ENCODE assay signal across 8 cellular contexts in the genomic region with DNA sequence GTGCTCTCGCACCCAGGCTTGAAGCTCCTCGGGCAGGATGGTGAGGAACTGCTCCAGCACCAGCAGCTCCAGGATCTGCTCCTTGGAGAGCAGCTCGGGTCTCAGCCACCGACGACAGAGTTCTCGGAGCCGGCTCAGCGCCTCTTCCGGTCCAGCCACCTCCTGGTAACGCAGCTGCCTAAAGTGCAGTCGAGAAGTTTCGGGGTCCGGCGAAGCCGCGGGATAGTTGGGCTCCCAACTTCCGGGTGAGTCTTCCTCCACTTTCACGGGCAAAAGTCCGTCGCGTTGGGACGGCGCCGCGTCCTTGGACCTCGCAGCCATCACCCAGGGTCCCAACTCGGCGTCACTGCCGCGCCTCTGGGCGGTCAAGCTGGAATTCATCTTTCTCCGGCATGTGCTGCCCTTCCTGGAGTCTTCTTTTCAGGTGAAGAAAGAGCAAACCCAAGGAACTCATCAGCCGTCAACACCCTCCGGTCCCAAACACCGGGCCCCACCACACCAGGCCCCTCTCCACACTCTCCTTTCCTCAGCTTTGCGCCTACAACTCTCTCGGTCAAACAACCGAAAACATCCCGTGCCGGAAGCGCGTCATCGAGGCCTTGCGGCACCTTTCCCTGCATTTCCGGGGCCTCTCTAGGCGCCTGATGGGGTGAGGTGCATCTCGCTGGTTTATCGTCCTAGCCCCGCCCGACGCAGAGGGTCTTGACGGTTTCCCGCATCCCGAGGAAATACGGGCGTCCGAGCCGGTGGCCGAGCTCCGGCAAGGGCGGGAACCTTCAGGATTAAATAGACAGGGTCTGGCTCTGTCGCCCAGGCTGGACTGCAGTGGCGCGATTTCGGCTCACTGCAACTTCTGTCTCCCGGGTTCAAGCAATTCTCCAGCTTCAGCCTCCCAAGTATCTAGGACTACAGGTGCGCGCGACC. TPM values are rescaled to one million over a fixed set of nuclear protein-coding genes. Genes with fewer than 3 reads are reported as not detected.
DNase-seq lines count a peak whose midpoint lies in the region; ATAC-seq and TF ChIP-seq lines count a peak whose summit lies in the region.

TSS of gene ZNF394 (minus strand) at position 569 of the 924 bp plus-strand sequence. CDS start at position 381, 188 bp downstream.

- WGBS in esophagus squamous epithelium, 2 donors: 2% methylated on average over 27 to 33 of the region's 69 CpGs

- H3K27me3 ChIP-seq in KMS-11 (ENCODE audit: insufficient read depth, low read depth): no peaks in the 10 kb centered on the region
- H3K27me3 ChIP-seq in esophagus squamous epithelium: no peaks in the 10 kb centered on the region
- no peaks in the 10 kb centered on the region for H3K27me3 ChIP-seq in muscle layer of duodenum (ENCODE audit: low read depth, low read length)

- peaks cover 47% of the 10 kb centered on the region for H3K79me2 ChIP-seq in KMS-11 (ENCODE audit: insufficient read depth, low read depth)

- peak in 3 of 4 donors; percentile 55 to 80 (median 74) for TF ChIP-seq POLR2A in esophagus squamous epithelium (IDR thresholded peaks at IDR 0.05)

- H3K4me1 ChIP-seq in KMS-11 (ENCODE audit: low read depth, poor library complexity, severe bottlenecking) (peaks cover 15% of the 10 kb centered on the region), esophagus squamous epithelium (peaks cover 20 to 41% (median 26%) of the 10 kb centered on the region in 3 donors), muscle layer of duodenum (ENCODE audit: control insufficient read depth in 1 of 2, insufficient read depth in 2 of 2, low read length in 2 of 2) (peaks cover 4 to 29% of the 10 kb centered on the region in 2 donors)

- peak within 1 kb of the TSS; percentile 99 for H2AFZ ChIP-seq in KMS-11 (ENCODE audit: low read depth)

- no peaks in the 10 kb centered on the region for H4K20me1 ChIP-seq in KMS-11 (ENCODE audit: insufficient read depth)

- H3K9me3 ChIP-seq in esophagus squamous epithelium (peaks cover 0 to 7% (median under 1%) of the 10 kb centered on the region in 3 donors), muscle layer of duodenum (ENCODE audit: control insufficient read depth in 1 of 2, low read length in 2 of 2) (peaks cover 0 to 2% of the 10 kb centered on the region in 2 donors)

- peak; percentile 34 for ATAC-seq in GM21576 (IDR thresholded peaks at IDR 0.05; ENCODE audit: unreplicated experiment)

- peak within 1 kb of the TSS; percentile 65 for H3K4me2 ChIP-seq in KMS-11

- H3K27ac ChIP-seq in KMS-11: peak within 1 kb of the TSS; percentile 95
- peak within 1 kb of the TSS; percentile 92 to 100 (median 98) for H3K27ac ChIP-seq in esophagus squamous epithelium
- peak within 1 kb of the TSS; percentile 99 for H3K27ac ChIP-seq in muscle layer of duodenum (ENCODE audit: low read length)

- peaks cover 13% of the 10 kb centered on the region; the same call in 1 of the 2 replicates for H3K36me3 ChIP-seq in KMS-11 (ENCODE audit: insufficient read depth)
- peaks cover 6 to 38% (median 11%) of the 10 kb centered on the region in 3 donors for H3K36me3 ChIP-seq in esophagus squamous epithelium
- peaks cover 4 to 28% of the 10 kb centered on the region in 2 donors for H3K36me3 ChIP-seq in muscle layer of duodenum (ENCODE audit: control insufficient read depth in 1 of 2, insufficient read depth in 2 of 2, low read length in 2 of 2)

- DNase-seq in DMS 273 treated with DMSO at 0.1 percent for 48 hours (lab: John Stamatoyannopoulos, UW) (peak; percentile 89), RKO (ENCODE audit: low spot score) (peak; percentile 96), activated T-helper 1 cell treated with Interleukin-2 at 50 U/mL for 16 hours (ENCODE audit: low read depth) (peak; percentile 84), esophagus squamous epithelium (lab: John Stamatoyannopoulos, UW) (peak; percentile 70)
- DNase-seq in stimulated activated CD8-positive, alpha-beta memory T cell treated with anti-CD3 and anti-CD28 coated beads, Interleukin-7, amount 100 ng/mL, for 24 hours (ENCODE audit: low read depth): peak; percentile 78

- H3K4me3 ChIP-seq in KMS-11 (IDR thresholded peaks at IDR 0.05; ENCODE audit: insufficient read depth, low read depth, low read length): peak within 1 kb of the TSS; percentile 18
- peak within 1 kb of the TSS; percentile 73 to 86 (median 80) for H3K4me3 ChIP-seq in esophagus squamous epithelium
- peak within 1 kb of the TSS; percentile 99 to 100 for H3K4me3 ChIP-seq in muscle layer of duodenum (ENCODE audit: low read depth in 1 of 2, low read length in 2 of 2)

- intact Hi-C loops in esophagus squamous epithelium (cut with DNase I): no loop called here

- no peak for TF ChIP-seq CTCF in KMS-11 (conservative IDR thresholded peaks at IDR 0.05; ENCODE audit: low read depth, low read length)
- peak in 1 of 6 experiments; percentile 8 for TF ChIP-seq CTCF in esophagus squamous epithelium (IDR thresholded peaks at IDR 0.05)

- peak within 1 kb of the TSS; percentile 88 for H3K9ac ChIP-seq in KMS-11

RNA-seq across cellular contexts. Expression of gene ZNF394, which starts in this region (rescaled TPM):
- 10 to 100 TPM; 22.5 to 41.2 (median 23.1) TPM for total RNA-seq in esophagus squamous epithelium

Comparison
In these comparisons a context has a peak if more than half of its experiments do, and no peak if none do; other contexts are left out.
1. Peak in every context shown above with its lines: DNase-seq, ATAC-seq, H3K4me3 ChIP-seq and H3K27ac ChIP-seq.
2. H3K4me3 ChIP-seq: peak in every context shown above with its lines; median percentile 100 in muscle layer of duodenum; 80 in esophagus squamous epithelium; 18 in KMS-11.